8 cellular contexts compared by ENCODE assay signal in the genomic region with DNA sequence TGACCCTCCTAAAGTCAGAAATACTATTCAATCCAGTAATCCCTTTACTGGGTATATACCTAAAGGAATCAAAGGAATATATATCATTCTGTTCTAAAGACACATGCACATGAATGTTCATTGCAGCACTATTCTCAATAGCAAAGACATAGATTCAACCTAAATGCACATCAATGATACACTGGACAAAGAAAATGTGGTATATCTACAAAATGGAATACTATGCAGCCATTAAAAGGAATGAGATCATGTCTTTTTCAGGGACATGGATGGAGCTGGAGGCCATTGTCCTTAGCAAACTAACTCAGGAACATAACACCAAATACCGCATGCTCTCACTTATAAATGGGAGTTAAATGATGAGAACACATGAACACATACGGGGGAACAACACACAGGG.
"Had no signal": no experiment of that assay in that cellular context is flagged by ENCODE, and none has a peak within 500 bp of the region (broad histone marks: within the 10 kb centered on the region; RNA-seq: fewer than 3 reads in every experiment).

No MANE protein-coding gene starts in this region.

- H3K9ac ChIP-seq: KMS-11 had no signal

- ATAC-seq: GM23338, HCT116 had no signal

- H3K4me2 ChIP-seq: GM23338, KMS-11 had no signal

- DNase-seq: H7, IMR-90, KBM-7 had no signal

- H2AFZ ChIP-seq: GM23338 had no signal

- H3K4me1 ChIP-seq: HAP-1 had no signal

- FAIRE-seq: HTR-8/SVneo had no signal

- H3K36me3 ChIP-seq: HAP-1 had no signal

- H3K4me3 Mint-ChIP-seq: GM23338 had no signal

- H3K9me3 ChIP-seq: HAP-1 had no signal

- H3K4me3 ChIP-seq: GM23338, HAP-1 had no signal

- H3K4me1 Mint-ChIP-seq: GM23338 had no signal

- H3K27ac ChIP-seq: KMS-11 had no signal

- H3K27ac Mint-ChIP-seq: GM23338 had no signal
